ENCODE assay signal across 1 cellular context in genomic region chr15:57619746-57620145, GRCh38.
TF ChIP-seq lines count a peak whose summit lies in the region.

No MANE protein-coding gene starts in this region.

TF ChIP-seq in SK-N-SH, 30 proteins besides CTCF, POLR2A, EP300 and RAD21:
- TF ChIP-seq SMC3 (IDR thresholded peaks at IDR 0.05; ENCODE audit: low read depth, low read length) (no peak), MEF2A (IDR thresholded peaks at IDR 0.05; ENCODE audit: borderline replicate concordance, low read depth) (no peak), RXRA (IDR thresholded peaks at IDR 0.05; ENCODE audit: borderline replicate concordance, low read depth) (no peak), ELF1 (IDR thresholded peaks at IDR 0.05) (no peak), POLR2AphosphoS5 (IDR thresholded peaks at IDR 0.05; ENCODE audit: low read depth, low read length) (no peak), FOXJ3 (CRISPR knock-in tag; IDR thresholded peaks at IDR 0.05) (no peak), MXI1 (IDR thresholded peaks at IDR 0.05; ENCODE audit: low read depth, low read length) (no peak), IRF3 (IDR thresholded peaks at IDR 0.05; ENCODE audit: low read depth, low read length) (no peak), PBX3 (IDR thresholded peaks at IDR 0.05) (no peak), CHD2 (IDR thresholded peaks at IDR 0.05; ENCODE audit: low read length, partially characterized antibody) (no peak), EZH2phosphoT487 (IDR thresholded peaks at IDR 0.05; ENCODE audit: borderline replicate concordance, low read depth) (no peak)
TF ChIP-seq in SK-N-SH: peak in this region for 0.
